ENCODE assay signal across 8 cellular contexts in genomic region chr10:34815174-34816066, GRCh38. TPM values are rescaled to one million over a fixed set of nuclear protein-coding genes. Genes with fewer than 3 reads are reported as not detected.
DNase-seq lines count a peak whose midpoint lies in the region; ATAC-seq lines count a peak whose summit lies in the region.

PARD3 (minus strand) TSS chr10:34815296; CDS start chr10:34814995, 301 bp downstream.

- in situ Hi-C loops in T47D (cut with HindIII; ENCODE audit: low pct_unique_long_range_greater_than_20kb, low sequenced_read_pairs), result no loop called here

- H3K36me3 ChIP-seq in skeletal muscle satellite cell (ENCODE audit: insufficient read depth, low read length), result no peaks in the 10 kb centered on the region

- peaks cover 4% of the 10 kb centered on the region for H3K27me3 ChIP-seq in skeletal muscle satellite cell (ENCODE audit: control insufficient read depth, insufficient read depth, low read length)

- H3K9ac ChIP-seq in skeletal muscle satellite cell (ENCODE audit: low read depth, low read length), result peak within 1 kb of the TSS; percentile 82

- H3K4me2 ChIP-seq in skeletal muscle satellite cell (ENCODE audit: low read length), result peak within 1 kb of the TSS; percentile 83

- H3K4me3 ChIP-seq in iPS-18c (ENCODE audit: insufficient read depth, low read depth, low read length), result peak within 1 kb of the TSS; percentile 84
- H3K4me3 ChIP-seq in skeletal muscle satellite cell (ENCODE audit: low read length), result peak within 1 kb of the TSS; percentile 74

- H3K9me3 ChIP-seq in iPS-18c (ENCODE audit: control insufficient read depth, insufficient read depth, low read length) (peaks cover 2% of the 10 kb centered on the region), skeletal muscle satellite cell (replicated peaks; ENCODE audit: low read length) (no peaks in the 10 kb centered on the region)

- peak; percentile 43 for ATAC-seq in HG02623 (IDR thresholded peaks at IDR 0.05; ENCODE audit: unreplicated experiment)
- no peak for ATAC-seq in HG03520 (IDR thresholded peaks at IDR 0.05; ENCODE audit: unreplicated experiment)

- peak; percentile 33 for DNase-seq in NCI-H510A (lab: John Stamatoyannopoulos, UW)
- no peak for DNase-seq in NCI-H510A treated with DMSO at 0.1 percent for 48 hours (lab: John Stamatoyannopoulos, UW)
- peak; percentile 79 for DNase-seq in NCI-H748 (lab: John Stamatoyannopoulos, UW; ENCODE audit: unreplicated experiment)
- DNase-seq in T47D (ENCODE audit: low read depth in 1 of 2, low spot score in 1 of 2), result peak; percentile 66 to 68

- H3K4me1 ChIP-seq in skeletal muscle satellite cell (ENCODE audit: control insufficient read depth, insufficient read depth, low read length), result peaks cover 29% of the 10 kb centered on the region

RNA-seq across cellular contexts. Expression of gene PARD3, which starts in this region (rescaled TPM):
- 21.2 and 27.6 TPM in 2 replicates for total RNA-seq in skeletal muscle satellite cell (2012; rRNA removed)
